8 cellular contexts compared by ENCODE assay signal in the genomic region with DNA sequence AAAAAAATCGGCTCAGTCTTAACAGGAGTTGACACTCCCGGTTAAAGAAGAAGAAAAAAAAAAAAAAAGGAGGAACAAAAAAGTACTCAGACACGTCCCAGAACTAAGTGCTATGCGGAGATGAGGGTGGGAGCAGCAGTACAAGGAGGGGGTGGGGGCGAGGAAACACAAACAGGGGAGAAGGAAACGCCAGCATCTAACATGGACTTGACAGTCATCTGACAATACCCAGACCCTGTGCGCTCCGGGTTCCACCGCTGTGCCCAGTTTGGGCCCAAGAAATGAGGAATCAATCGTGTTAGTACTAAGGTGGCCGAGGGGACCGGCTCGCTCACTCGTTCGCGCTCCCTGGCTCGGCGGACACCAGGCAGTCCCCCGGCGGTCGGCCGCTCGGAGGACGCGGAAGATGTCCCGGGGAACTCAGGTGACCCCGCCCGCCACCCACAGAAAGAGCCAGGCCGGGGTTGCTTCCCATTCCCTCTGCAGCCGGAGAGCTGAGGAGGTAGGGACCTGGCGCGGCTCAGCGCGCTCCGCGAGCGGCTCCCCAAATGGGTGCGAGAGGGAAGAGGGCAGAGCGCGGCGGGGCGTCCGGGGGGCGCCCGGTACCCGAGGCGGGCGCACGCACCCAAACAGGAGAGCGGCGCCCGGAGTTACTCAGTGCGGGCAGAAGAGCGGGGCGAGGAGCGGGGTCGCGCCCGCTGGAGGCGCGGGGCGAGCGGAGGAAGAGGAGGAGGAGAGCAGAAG. TPM values are rescaled to one million over a fixed set of nuclear protein-coding genes. Genes with fewer than 3 reads are reported as not detected.
DNase-seq lines count a peak whose midpoint lies in the region; ATAC-seq, FAIRE-seq and TF ChIP-seq lines count a peak whose summit lies in the region.

No MANE protein-coding gene starts in this region.

- peak overlapping the region; percentile 69 for H3K4me2 ChIP-seq in PC-3 (ENCODE audit: low read length)
- no peak overlapping the region for H3K4me2 ChIP-seq in endothelial cell of umbilical vein (ENCODE audit: insufficient read depth, low read length)

- no peaks in the 10 kb centered on the region for H3K79me2 ChIP-seq in PC-3 (ENCODE audit: low read length)
- no peaks in the 10 kb centered on the region for H3K79me2 ChIP-seq in endothelial cell of umbilical vein (ENCODE audit: control insufficient read depth, insufficient read depth, low read length)

- intact Hi-C loops in PC-3 (cut with micrococcal nuclease), result no loop called here
- intact Hi-C loops in endothelial cell of umbilical vein (cut with micrococcal nuclease), result loop anchor here (1.0 to 10.0 kb wide), 4 partner anchors 19 to 1226 kb away; no protein-coding TSS in a partner anchor

- no peaks in the 10 kb centered on the region for H3K9me2 ChIP-seq in PC-3 (replicated peaks; ENCODE audit: low read length)

- H3K4me1 ChIP-seq in CD4-positive, CD25-positive, alpha-beta regulatory T cell (ENCODE audit: control insufficient read depth, insufficient read depth, low read length, poor library complexity, severe bottlenecking), result peaks cover 45% of the 10 kb centered on the region
- no peaks in the 10 kb centered on the region for H3K4me1 ChIP-seq in PC-3 (ENCODE audit: insufficient read depth, low read length)
- peaks cover 10% of the 10 kb centered on the region for H3K4me1 ChIP-seq in endothelial cell of umbilical vein (ENCODE audit: control insufficient read depth, extremely low read depth, insufficient read depth, low read length)

- H2AFZ ChIP-seq in PC-3 (ENCODE audit: low read length) (peak overlapping the region; percentile 57; the same call in 1 of the 2 replicates), endothelial cell of umbilical vein (ENCODE audit: low read depth, low read length) (peak overlapping the region; percentile 2)

- no peaks in the 10 kb centered on the region for H4K20me1 ChIP-seq in PC-3 (ENCODE audit: low read length)
- H4K20me1 ChIP-seq in endothelial cell of umbilical vein (replicated peaks; ENCODE audit: control insufficient read depth, extremely low read depth, insufficient read depth, low read length), result no peaks in the 10 kb centered on the region

- no peak for TF ChIP-seq CTCF in PC-3 (conservative IDR thresholded peaks at IDR 0.05; ENCODE audit: low read depth, low read length)
- no peak for TF ChIP-seq CTCF in endothelial cell of umbilical vein (IDR thresholded peaks at IDR 0.05; ENCODE audit: extremely low read depth in 1 of 2, insufficient read depth in 1 of 2, low read depth in 1 of 2, low read length in 2 of 2)

- H3K9me1 ChIP-seq in endothelial cell of umbilical vein (replicated peaks; ENCODE audit: control insufficient read depth, extremely low read depth, insufficient read depth, low read length), result no peaks in the 10 kb centered on the region

- H3K4me3 ChIP-seq in CD4-positive, CD25-positive, alpha-beta regulatory T cell (ENCODE audit: low read depth, low read length), result peak overlapping the region; percentile 62
- H3K4me3 ChIP-seq in PC-3 (ENCODE audit: low read length), result peak overlapping the region; percentile 58
- H3K4me3 ChIP-seq in endothelial cell of umbilical vein (replicated peaks in 1 of 3; ENCODE audit: insufficient read depth in 1 of 3, low read depth in 1 of 3, low read length in 3 of 3), result peak overlapping the region in 1 of 3 experiments; percentile 73

- dilution Hi-C loops in endothelial cell of umbilical vein (cut with MboI; ENCODE audit: extremely low pct_ligation_motif_present, low sequenced_read_pairs), result no loop called here

- H3K27ac Mint-ChIP-seq in CD4-positive, CD25-positive, alpha-beta regulatory T cell, result no peak overlapping the region
- H3K27ac Mint-ChIP-seq in naive thymus-derived CD8-positive, alpha-beta T cell, result peak overlapping the region in 1 of 10 donors; percentile 29

- H3K27ac ChIP-seq in CD4-positive, CD25-positive, alpha-beta regulatory T cell (ENCODE audit: insufficient read depth, low read length, poor library complexity, severe bottlenecking), result no peak overlapping the region
- H3K27ac ChIP-seq in PC-3 (ENCODE audit: low read length) (no peak overlapping the region), endothelial cell of umbilical vein (ENCODE audit: insufficient read depth, low read depth, low read length) (no peak overlapping the region)

- ATAC-seq in CD4-positive, CD25-positive, alpha-beta regulatory T cell (ENCODE audit: low read depth in 2 of 2), result peak; percentile 19 to 32
- no peak; the same call in 1 of the 2 replicates for ATAC-seq in PC-3
- peak; percentile 18 to 36 for ATAC-seq in naive thymus-derived CD8-positive, alpha-beta T cell

- POLR2A ChIA-PET in PC-3 (lab: Charles Lee; ENCODE audit: unreplicated experiment), result no interaction called here
- POLR2A ChIA-PET in endothelial cell of umbilical vein (lab: Charles Lee), result no interaction called here
- POLR2A ChIA-PET in naive thymus-derived CD8-positive, alpha-beta T cell (lab: Charles Lee), result no interaction called here

- no peaks in the 10 kb centered on the region for H3K9me3 ChIP-seq in CD4-positive, CD25-positive, alpha-beta regulatory T cell (ENCODE audit: control insufficient read depth in 2 of 2, low read length in 2 of 2)
- H3K9me3 ChIP-seq in PC-3 (ENCODE audit: low read length) (no peaks in the 10 kb centered on the region), endothelial cell of umbilical vein (replicated peaks; ENCODE audit: control insufficient read depth, insufficient read depth, low read length) (no peaks in the 10 kb centered on the region)

- H3K36me3 ChIP-seq in CD4-positive, CD25-positive, alpha-beta regulatory T cell (ENCODE audit: control insufficient read depth, insufficient read depth, low read length), result no peaks in the 10 kb centered on the region
- H3K36me3 ChIP-seq in PC-3 (ENCODE audit: low read depth, low read length), result no peaks in the 10 kb centered on the region
- no peaks in the 10 kb centered on the region for H3K36me3 ChIP-seq in endothelial cell of umbilical vein (ENCODE audit: control insufficient read depth in 2 of 2, extremely low read depth in 1 of 2, insufficient read depth in 2 of 2, low read length in 2 of 2)

- CTCF ChIA-PET in PC-3 (lab: Charles Lee), result no interaction called here
- CTCF ChIA-PET in endothelial cell of umbilical vein (lab: Charles Lee), result interaction anchor here (1.6 kb wide), 1 partner anchor 19 kb away, joined by 5 read pairs; no protein-coding TSS in a partner anchor

- peak overlapping the region; percentile 82 to 95 (median 88) for H3K4me3 Mint-ChIP-seq in CD4-positive, CD25-positive, alpha-beta regulatory T cell
- peak overlapping the region; percentile 71 to 93 (median 82) for H3K4me3 Mint-ChIP-seq in naive thymus-derived CD8-positive, alpha-beta T cell

- peaks cover 9 to 35% (median 17%) of the 10 kb centered on the region in 4 donors for H3K4me1 Mint-ChIP-seq in CD4-positive, CD25-positive, alpha-beta regulatory T cell
- H3K4me1 Mint-ChIP-seq in naive thymus-derived CD8-positive, alpha-beta T cell, result peaks cover 11 to 39% (median 26%) of the 10 kb centered on the region in 4 donors

- H3K27me3 ChIP-seq in CD4-positive, CD25-positive, alpha-beta regulatory T cell (ENCODE audit: control insufficient read depth, insufficient read depth, low read length), result peaks cover 39% of the 10 kb centered on the region
- H3K27me3 ChIP-seq in PC-3 (ENCODE audit: low read length) (0 out of 2 replicates have a peak, but pooled peaks cover 6% of the 10 kb centered on the region), endothelial cell of umbilical vein (ENCODE audit: control insufficient read depth in 2 of 2, insufficient read depth in 2 of 2, low read length in 2 of 2) (peaks cover 24 to 36% of the 10 kb centered on the region in 2 experiments)

- H3F3A ChIP-seq in PC-3 (ENCODE audit: low read length, unreplicated experiment), result no peaks in the 10 kb centered on the region

- FAIRE-seq in endothelial cell of umbilical vein (lab: Jason Lieb, UNC) (no peak), GM12891 (lab: Jason Lieb, UNC) (no peak)

- H3K9me3 Mint-ChIP-seq in CD4-positive, CD25-positive, alpha-beta regulatory T cell, result peaks cover 0 to 2% (median 0%) of the 10 kb centered on the region in 7 donors
- peaks cover 0 to 3% (median 0%) of the 10 kb centered on the region in 9 donors for H3K9me3 Mint-ChIP-seq in naive thymus-derived CD8-positive, alpha-beta T cell

- H3K27me3 Mint-ChIP-seq in CD4-positive, CD25-positive, alpha-beta regulatory T cell, result peaks cover 57% of the 10 kb centered on the region
- peaks cover 32 to 72% (median 48%) of the 10 kb centered on the region in 5 donors for H3K27me3 Mint-ChIP-seq in naive thymus-derived CD8-positive, alpha-beta T cell

- no peaks in the 10 kb centered on the region for H3K36me3 Mint-ChIP-seq in CD4-positive, CD25-positive, alpha-beta regulatory T cell
- peaks cover 0 to 5% (median 0%) of the 10 kb centered on the region in 3 donors for H3K36me3 Mint-ChIP-seq in naive thymus-derived CD8-positive, alpha-beta T cell

- TF ChIP-seq POLR2A in endothelial cell of umbilical vein (IDR thresholded peaks at IDR 0.05; ENCODE audit: low read depth, low read length) (no peak), GM12891 (IDR thresholded peaks at IDR 0.05; ENCODE audit: low read depth, low read length) (no peak)

- H3K9ac ChIP-seq in PC-3 (ENCODE audit: low read length), result no peak overlapping the region
- no peak overlapping the region for H3K9ac ChIP-seq in endothelial cell of umbilical vein (replicated peaks; ENCODE audit: extremely low read depth, insufficient read depth, low read length)

- BruUV-seq in PC-3 (replicated peaks; lab: Mats Ljungman, UMichigan) (no TSS peak), endothelial cell of umbilical vein (replicated peaks; lab: Mats Ljungman, UMichigan) (no TSS peak)

- peak in 1 of 3 donors; percentile 45 for DNase-seq in CD4-positive, CD25-positive, alpha-beta regulatory T cell
- DNase-seq in PC-3 (no peak), endothelial cell of umbilical vein (ENCODE audit: low read depth, low spot score) (peak; percentile 13), HuH-7 (ENCODE audit: low spot score) (no peak), kidney tubule cell (ENCODE audit: low spot score) (no peak), NCI-H2107 treated with DMSO at 0.1 percent for 48 hours (lab: John Stamatoyannopoulos, UW; ENCODE audit: unreplicated experiment) (no peak), GM12891 (ENCODE audit: insufficient read length, low spot score) (no peak)
- DNase-seq in naive thymus-derived CD8-positive, alpha-beta T cell, result no peak

RNA-seq across cellular contexts. Expression of gene TSHZ3, which starts 0.6 kb away (rescaled TPM):
- total RNA-seq in CD4-positive, CD25-positive, alpha-beta regulatory T cell, result 2.5 TPM
- 1 to 10 TPM in 1 of 4 donors, under 1 TPM in 3; 0.24 to 1.1 (median 0.85) TPM for polyA plus RNA-seq in CD4-positive, CD25-positive, alpha-beta regulatory T cell
- total RNA-seq in PC-3 (2014; rRNA removed) (0.18 and 0.23 TPM in 2 replicates), endothelial cell of umbilical vein (6.0 and 6.2 TPM in 2 replicates)
- 0.97 and 1.2 TPM in 2 replicates for polyA plus RNA-seq in endothelial cell of umbilical vein
- 1.0 TPM in 2 replicates for polyA plus RNA-seq in endothelial cell of umbilical vein (2011; cell fraction: cytosol; rRNA removed)
- 3.0 and 3.3 TPM in 2 replicates for polyA plus RNA-seq in endothelial cell of umbilical vein (2011; cell fraction: nucleus; rRNA removed)
- polyA plus RNA-seq in endothelial cell of umbilical vein (2012), result 0.29 and 0.47 TPM in 2 replicates
- 1.1 and 3.8 TPM in 2 replicates for polyA minus RNA-seq in endothelial cell of umbilical vein
- polyA minus RNA-seq in endothelial cell of umbilical vein (2011; cell fraction: cytosol; rRNA and poly(A)+ RNA removed), result not detected
- 1.5 and 1.9 TPM in 2 replicates for polyA minus RNA-seq in endothelial cell of umbilical vein (2011; cell fraction: nucleus; rRNA and poly(A)+ RNA removed)
- total RNA-seq in naive thymus-derived CD8-positive, alpha-beta T cell, result not detected
- under 1 TPM in 1 of 3 donors, not detected in 2; 0.09 TPM for polyA plus RNA-seq in naive thymus-derived CD8-positive, alpha-beta T cell
- polyA plus RNA-seq in GM12891 (2012; ENCODE audit: low read depth, missing spikeins), result not detected
